20 cellular contexts compared by ENCODE assay signal in genomic region chr4:67934628-67935027, GRCh38. TPM values are rescaled to one million over a fixed set of nuclear protein-coding genes. Genes with fewer than 3 reads are reported as not detected.
DNase-seq lines count a peak whose midpoint lies in the region; ATAC-seq and TF ChIP-seq lines count a peak whose summit lies in the region.
"Had no signal": no experiment of that assay in that cellular context is flagged by ENCODE, and none has a peak within 500 bp of the region (broad histone marks: within the 10 kb centered on the region; RNA-seq: fewer than 3 reads in every experiment).

No MANE protein-coding gene starts in this region.

- H3K36me3 Mint-ChIP-seq in natural killer cell treated with Interleukin-12 subunit alpha and Interleukin-12 subunit beta and Interleukin-15 and Interleukin-18, amount 100 ng/mL, for 72 hours = no peaks in the 10 kb centered on the region

- H3K27me3 ChIP-seq in esophagus squamous epithelium = no peaks in the 10 kb centered on the region
- H3K27me3 ChIP-seq in WERI-Rb-1 (ENCODE audit: insufficient read depth, low read depth, severe bottlenecking) = no peaks in the 10 kb centered on the region
- H3K27me3 ChIP-seq: ascending aorta, neutrophil, right lobe of liver had no signal

- peaks cover 7% of the 10 kb centered on the region in 2 donors for H3K27me3 Mint-ChIP-seq in natural killer cell treated with Interleukin-12 subunit alpha and Interleukin-12 subunit beta and Interleukin-15 and Interleukin-18, amount 100 ng/mL, for 72 hours
- H3K27me3 Mint-ChIP-seq: dendritic cell treated with granulocyte-macrophage colony-stimulating factor and Interleukin-4, amounts not matched to agents 40 ng/mL and 50 ng/mL, for 4 days had no signal

- H3K36me3 ChIP-seq in esophagus squamous epithelium (no peaks in the 10 kb centered on the region), WERI-Rb-1 (no peaks in the 10 kb centered on the region)
- H3K36me3 ChIP-seq: ascending aorta, neutrophil, right lobe of liver had no signal

- no peak for TF ChIP-seq CTCF in esophagus squamous epithelium (IDR thresholded peaks at IDR 0.05)
- no peak for TF ChIP-seq CTCF in WERI-Rb-1 (IDR thresholded peaks at IDR 0.05; ENCODE audit: low read depth, low read length)

- no peak overlapping the region for H3K4me3 Mint-ChIP-seq in natural killer cell treated with Interleukin-12 subunit alpha and Interleukin-12 subunit beta and Interleukin-15 and Interleukin-18, amount 100 ng/mL, for 72 hours
- H3K4me3 Mint-ChIP-seq: dendritic cell treated with granulocyte-macrophage colony-stimulating factor and Interleukin-4, amounts not matched to agents 40 ng/mL and 50 ng/mL, for 4 days had no signal

- intact Hi-C loops in esophagus squamous epithelium (cut with DNase I) = no loop called here

- H3K4me1 ChIP-seq in esophagus squamous epithelium = peaks cover 4 to 70% (median 28%) of the 10 kb centered on the region in 3 donors
- H3K4me1 ChIP-seq: A549, ascending aorta, right lobe of liver had no signal

- H3K4me3 ChIP-seq in esophagus squamous epithelium (no peak overlapping the region), WERI-Rb-1 (ENCODE audit: low read depth, low read length) (no peak overlapping the region)
- H3K4me3 ChIP-seq: A549, ascending aorta, right lobe of liver, SK-N-MC had no signal

- H3K9me3 ChIP-seq in esophagus squamous epithelium (peaks cover 0 to 5% (median 0%) of the 10 kb centered on the region in 3 donors), WERI-Rb-1 (ENCODE audit: severe bottlenecking) (no peaks in the 10 kb centered on the region)
- H3K9me3 ChIP-seq: A549, ascending aorta, neutrophil, right lobe of liver had no signal

- WGBS in esophagus squamous epithelium, 2 donors = 13% methylated on average over 2 of the region's 2 CpGs

- no peak for TF ChIP-seq POLR2A in esophagus squamous epithelium (IDR thresholded peaks at IDR 0.05)

- ATAC-seq in natural killer cell treated with Interleukin-12 subunit alpha and Interleukin-12 subunit beta and Interleukin-15 and Interleukin-18, amount 100 ng/mL, for 72 hours = no peak
- no peak for ATAC-seq in GM19351 (IDR thresholded peaks at IDR 0.05; ENCODE audit: unreplicated experiment)
- ATAC-seq: A549, right lobe of liver had no signal

- no peaks in the 10 kb centered on the region for H3K4me1 Mint-ChIP-seq in natural killer cell treated with Interleukin-12 subunit alpha and Interleukin-12 subunit beta and Interleukin-15 and Interleukin-18, amount 100 ng/mL, for 72 hours (ENCODE audit: low read depth in 2 of 2)

- DNase-seq in COLO668 (lab: John Stamatoyannopoulos, UW; ENCODE audit: unreplicated experiment) (peak; percentile 45), NCI-H1105 treated with DMSO at 0.1 percent for 48 hours (lab: John Stamatoyannopoulos, UW) (peak; percentile 83), NCI-H748 (lab: John Stamatoyannopoulos, UW; ENCODE audit: unreplicated experiment) (peak; percentile 95), esophagus squamous epithelium (lab: John Stamatoyannopoulos, UW) (no peak), WERI-Rb-1 (no peak), GM03348 (ENCODE audit: low spot score) (no peak)
- no peak for DNase-seq in natural killer cell treated with Interleukin-12 subunit alpha and Interleukin-12 subunit beta and Interleukin-15 and Interleukin-18, amount 100 ng/mL, for 72 hours (ENCODE audit: low spot score)
- DNase-seq: activated gamma-delta T cell treated with Interleukin-2 at 50 U/mL for 16 hours; mesendoderm; NCI-H1694; right lobe of liver; stimulated activated CD4-positive, alpha-beta T cell treated with anti-CD3 and anti-CD28 coated beads, Interleukin-2, amount 100 ng/mL, for 48 hours had no signal

- H3K27ac ChIP-seq in esophagus squamous epithelium (peak overlapping the region; percentile 64 to 87 (median 79)), WERI-Rb-1 (no peak overlapping the region)
- H3K27ac ChIP-seq: A549, ascending aorta, neutrophil, right lobe of liver, SK-N-MC had no signal

- H3K27ac Mint-ChIP-seq in natural killer cell treated with Interleukin-12 subunit alpha and Interleukin-12 subunit beta and Interleukin-15 and Interleukin-18, amount 100 ng/mL, for 72 hours = no peak overlapping the region
- H3K27ac Mint-ChIP-seq: dendritic cell treated with granulocyte-macrophage colony-stimulating factor and Interleukin-4, amounts not matched to agents 40 ng/mL and 50 ng/mL, for 4 days had no signal

- peaks cover 7% of the 10 kb centered on the region for H3K9me3 Mint-ChIP-seq in natural killer cell treated with Interleukin-12 subunit alpha and Interleukin-12 subunit beta and Interleukin-15 and Interleukin-18, amount 100 ng/mL, for 72 hours
- H3K9me3 Mint-ChIP-seq: dendritic cell treated with granulocyte-macrophage colony-stimulating factor and Interleukin-4, amounts not matched to agents 40 ng/mL and 50 ng/mL, for 4 days had no signal

RNA-seq across cellular contexts. Expression of gene TMPRSS11A, which starts 28.7 kb away (rescaled TPM):
- 100 to 1,000 TPM in 2 of 4 donors, 10 to 100 TPM in 2; 36.6 to 153 (median 93.2) TPM for total RNA-seq in esophagus squamous epithelium
- total RNA-seq in natural killer cell treated with Interleukin-12 subunit alpha and Interleukin-12 subunit beta and Interleukin-15 and Interleukin-18, amount 100 ng/mL, for 72 hours = not detected
- total RNA-seq: activated CD8-positive, alpha-beta memory T cell treated with anti-CD3 and anti-CD28 coated beads for 36 hours; ascending aorta; right lobe of liver; ureter had no signal

RNA-seq across cellular contexts. Expression of gene TMPRSS11D, which starts 50.8 kb away (rescaled TPM):
- 100 to 1,000 TPM in 3 of 4 donors, 10 to 100 TPM in 1; 45.0 to 208 (median 163) TPM for total RNA-seq in esophagus squamous epithelium
- total RNA-seq in natural killer cell treated with Interleukin-12 subunit alpha and Interleukin-12 subunit beta and Interleukin-15 and Interleukin-18, amount 100 ng/mL, for 72 hours = not detected
- total RNA-seq: activated CD8-positive, alpha-beta memory T cell treated with anti-CD3 and anti-CD28 coated beads for 36 hours; ascending aorta; right lobe of liver; ureter had no signal

Comparison
In these comparisons a context has a peak if more than half of its experiments do, and no peak if none do; other contexts are left out.
1. DNase-seq: peak in COLO668 (single experiment), NCI-H1105 treated with DMSO at 0.1 percent for 48 hours (single experiment) and NCI-H748 (single experiment); none in esophagus squamous epithelium (single experiment), natural killer cell treated with Interleukin-12 subunit alpha and Interleukin-12 subunit beta and Interleukin-15 and Interleukin-18, amount 100 ng/mL, for 72 hours (single experiment), WERI-Rb-1 (single experiment) and GM03348 (single experiment).
2. RNA of gene TMPRSS11A, which starts 28.7 kb away (total RNA-seq): 36.6 to 153 TPM in esophagus squamous epithelium; not detected in natural killer cell treated with Interleukin-12 subunit alpha and Interleukin-12 subunit beta and Interleukin-15 and Interleukin-18, amount 100 ng/mL, for 72 hours; every median in the first group is over 10 times any median in the second.
3. RNA of gene TMPRSS11D, which starts 50.8 kb away (total RNA-seq): 45.0 to 208 TPM in esophagus squamous epithelium; not detected in natural killer cell treated with Interleukin-12 subunit alpha and Interleukin-12 subunit beta and Interleukin-15 and Interleukin-18, amount 100 ng/mL, for 72 hours; every median in the first group is over 10 times any median in the second.